Comparison of ENCODE assay signal across 18 cellular contexts in the genomic region with DNA sequence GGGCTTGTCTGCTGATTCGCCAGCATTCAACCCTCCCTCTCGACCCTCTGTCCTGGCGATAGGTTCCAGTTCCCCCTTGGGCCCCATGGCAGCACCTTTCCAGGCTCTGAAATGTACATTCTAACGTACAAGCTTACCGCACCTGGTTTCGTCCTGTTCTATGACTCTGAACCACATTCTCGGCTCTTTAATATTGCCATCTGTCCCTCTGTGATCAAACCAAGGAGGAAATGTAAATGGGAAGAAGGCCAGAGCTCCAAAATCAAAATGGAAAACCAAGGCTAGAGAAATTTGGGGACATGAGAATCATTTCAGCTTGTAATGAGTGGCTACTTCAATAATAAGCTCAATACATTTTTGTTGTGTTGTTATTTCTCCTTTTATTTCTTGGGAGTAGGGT.
DNase-seq lines count a peak whose midpoint lies in the region; ATAC-seq and TF ChIP-seq lines count a peak whose summit lies in the region.
"Had no signal": no experiment of that assay in that cellular context is flagged by ENCODE, and none has a peak within 500 bp of the region (broad histone marks: within the 10 kb centered on the region; RNA-seq: fewer than 3 reads in every experiment).

No MANE protein-coding gene starts in this region.

- H3K27me3 ChIP-seq in SJCRH30: no peaks in the 10 kb centered on the region
- H3K27me3 ChIP-seq in esophagus muscularis mucosa: no peaks in the 10 kb centered on the region
- no peaks in the 10 kb centered on the region for H3K27me3 ChIP-seq in stomach
- no peaks in the 10 kb centered on the region for H3K27me3 ChIP-seq in effector memory CD4-positive, alpha-beta T cell (replicated peaks; ENCODE audit: control insufficient read depth, insufficient read depth, low read length, poor library complexity, severe bottlenecking)
- H3K27me3 ChIP-seq: BE2C, uterus had no signal

- H3K4me3 ChIP-seq in SJCRH30 (no peak overlapping the region), esophagus muscularis mucosa (no peak overlapping the region), stomach (no peak overlapping the region)
- no peak overlapping the region for H3K4me3 ChIP-seq in effector memory CD4-positive, alpha-beta T cell (ENCODE audit: insufficient read depth, low read depth, low read length, poor library complexity, severe bottlenecking)
- H3K4me3 ChIP-seq: lung, uterus had no signal

- TF ChIP-seq EP300 in esophagus muscularis mucosa (IDR thresholded peaks at IDR 0.05) (no peak), stomach (IDR thresholded peaks at IDR 0.05) (no peak)

- no peak for TF ChIP-seq CTCF in esophagus muscularis mucosa (IDR thresholded peaks at IDR 0.05)
- no peak for TF ChIP-seq CTCF in stomach (IDR thresholded peaks at IDR 0.05)

- 82% methylated on average over 7 of the region's 7 CpGs for WGBS in esophagus muscularis mucosa
- 74 to 89% (median 86%) methylated on average over 7 of the region's 7 CpGs for WGBS in stomach, 5 donors

- TF ChIP-seq POLR2A in esophagus muscularis mucosa (IDR thresholded peaks at IDR 0.05; ENCODE audit: low read depth) (no peak), stomach (IDR thresholded peaks at IDR 0.05) (no peak)

- H3K4me1 ChIP-seq in SJCRH30: peaks cover 19% of the 10 kb centered on the region
- H3K4me1 ChIP-seq in esophagus muscularis mucosa: peaks cover 32 to 45% (median 39%) of the 10 kb centered on the region in 4 donors
- peaks cover 0 to 46% (median 29%) of the 10 kb centered on the region in 4 donors for H3K4me1 ChIP-seq in stomach
- no peaks in the 10 kb centered on the region for H3K4me1 ChIP-seq in effector memory CD4-positive, alpha-beta T cell (ENCODE audit: control insufficient read depth, insufficient read depth, low read length, poor library complexity, severe bottlenecking)

- H3K27ac ChIP-seq in SJCRH30 (peak overlapping the region; percentile 35), esophagus muscularis mucosa (replicated peaks in 1 of 4) (peak overlapping the region; percentile 71 to 86 (median 82)), stomach (peak overlapping the region in 4 of 5 donors; percentile 62 to 82 (median 71))
- no peak overlapping the region for H3K27ac ChIP-seq in effector memory CD4-positive, alpha-beta T cell (ENCODE audit: insufficient read depth, low read length, poor library complexity, severe bottlenecking)

- no peak for ATAC-seq in HG03135 (IDR thresholded peaks at IDR 0.05; ENCODE audit: unreplicated experiment)

- H3K9me3 ChIP-seq in SJCRH30 (replicated peaks): no peaks in the 10 kb centered on the region
- no peaks in the 10 kb centered on the region for H3K9me3 ChIP-seq in esophagus muscularis mucosa
- no peaks in the 10 kb centered on the region for H3K9me3 ChIP-seq in stomach
- H3K9me3 ChIP-seq in effector memory CD4-positive, alpha-beta T cell (ENCODE audit: control insufficient read depth, low read length): no peaks in the 10 kb centered on the region
- H3K9me3 ChIP-seq: BE2C, uterus had no signal

- intact Hi-C loops in esophagus muscularis mucosa (cut with DNase I) (loop anchor here (5.0 kb wide), 2 partner anchors 97 to 182 kb away; no protein-coding TSS in a partner anchor), stomach (cut with DNase I; ENCODE audit: low total_unique reads) (loop anchor here (10.0 kb wide), 1 partner anchor 294 kb away; no protein-coding TSS in a partner anchor)

- H3K36me3 ChIP-seq in SJCRH30: no peaks in the 10 kb centered on the region
- H3K36me3 ChIP-seq in esophagus muscularis mucosa: no peaks in the 10 kb centered on the region
- H3K36me3 ChIP-seq in stomach: no peaks in the 10 kb centered on the region
- H3K36me3 ChIP-seq in effector memory CD4-positive, alpha-beta T cell (ENCODE audit: control insufficient read depth, insufficient read depth, low read length): no peaks in the 10 kb centered on the region
- H3K36me3 ChIP-seq: BE2C, uterus had no signal

- DNase-seq in NCI-H510A treated with DMSO at 0.1 percent for 48 hours (lab: John Stamatoyannopoulos, UW) (peak; percentile 44), NCI-H510A (lab: John Stamatoyannopoulos, UW) (no peak), SJCRH30 (no peak), esophagus muscularis mucosa (ENCODE audit: extremely low spot score) (no peak), stomach (no peak), NCI-H345 (lab: John Stamatoyannopoulos, UW) (no peak)
- no peak for DNase-seq in effector memory CD4-positive, alpha-beta T cell
- DNase-seq: activated CD4-positive, alpha-beta T cell treated with anti-CD3 and anti-CD28 coated beads, Interleukin-2, amount 10 ng/mL, durations not matched to agents 24 days and 14 days; activated naive CD8-positive, alpha-beta T cell treated with anti-CD3 and anti-CD28 coated beads, Interleukin-2, amount 10 ng/mL, durations not matched to agents 7 days and 5 days; effector CD8-positive, alpha-beta T cell; GF-D8; H7; stimulated activated naive CD4-positive, alpha-beta T cell; SW 1271 had no signal
